In genomic region chr10:42269788-42270187, GRCh38 we compare ENCODE assay signal across 6 cellular contexts.
DNase-seq lines count a peak whose midpoint lies in the region; ATAC-seq and TF ChIP-seq lines count a peak whose summit lies in the region.
"Not testable (repeated sequence)": the region's sequence is repeated elsewhere in the genome, so short reads cannot be mapped to it uniquely, and the experiment has no call there.

No MANE protein-coding gene starts in this region.

- intact Hi-C loops in PC-9 (cut with micrococcal nuclease; ENCODE audit: unreplicated experiment); right lobe of liver (cut with DNase I): not testable (repeated sequence)

- TF ChIP-seq POLR2A in right lobe of liver (IDR thresholded peaks at IDR 0.05), result not testable (repeated sequence)

- H3K4me2 ChIP-seq in DOHH2 (ENCODE audit: low read length); KMS-11; PC-9; SK-N-SH: not testable (repeated sequence)

- H3K4me1 ChIP-seq in BE2C; DOHH2 (ENCODE audit: control insufficient read depth, low read length); KMS-11 (ENCODE audit: low read depth, poor library complexity, severe bottlenecking); PC-9 (replicated peaks; ENCODE audit: insufficient read depth); SK-N-SH (ENCODE audit: control insufficient read depth in 1 of 2, insufficient read depth in 2 of 2, low read depth in 1 of 2, low read length in 1 of 2); right lobe of liver: not testable (repeated sequence)

- not testable (repeated sequence) for H3K9ac ChIP-seq in KMS-11, SK-N-SH

- H3F3A ChIP-seq in DOHH2 (ENCODE audit: control insufficient read depth, insufficient read depth); PC-9 (ENCODE audit: insufficient read depth, low read depth); SK-N-SH (replicated peaks; ENCODE audit: insufficient read depth): not testable (repeated sequence)

- TF ChIP-seq CTCF in BE2C (IDR thresholded peaks at IDR 0.05; ENCODE audit: low read depth, low read length), result peak; percentile 13; the same call in 1 of the 2 replicates
- peak; percentile 18 for TF ChIP-seq CTCF in DOHH2 (IDR thresholded peaks at IDR 0.05; ENCODE audit: low read depth, low read length, poor library complexity, severe bottlenecking)
- TF ChIP-seq CTCF in KMS-11 (conservative IDR thresholded peaks at IDR 0.05; ENCODE audit: low read depth, low read length), result 0 out of 2 replicates have a peak, but pooled peaks have one; percentile 28
- TF ChIP-seq CTCF in PC-9 (conservative IDR thresholded peaks at IDR 0.05), result peak; percentile 63
- peak; percentile 48 for TF ChIP-seq CTCF in SK-N-SH (IDR thresholded peaks at IDR 0.05)
- peak; percentile 22 to 40 (median 28) for TF ChIP-seq CTCF in right lobe of liver (IDR thresholded peaks at IDR 0.05)

- not testable (repeated sequence) for TF ChIP-seq EP300 in SK-N-SH (IDR thresholded peaks at IDR 0.05; ENCODE audit: borderline replicate concordance in 1 of 2, low read depth in 1 of 2, low read length in 1 of 2)

- CTCF ChIA-PET in PC-9 (lab: Charles Lee); SK-N-SH (lab: Yijun Ruan, JAX): not testable (repeated sequence)

- not testable (repeated sequence) for H3K27ac ChIP-seq in DOHH2 (ENCODE audit: low read depth, low read length); KMS-11; PC-9; SK-N-SH (ENCODE audit: low read depth in 2 of 2, low read length in 1 of 2); right lobe of liver

- POLR2A ChIA-PET in PC-9 (lab: Charles Lee; ENCODE audit: unreplicated experiment); SK-N-SH (lab: Yijun Ruan, JAX): not testable (repeated sequence)

- H3K36me3 ChIP-seq in BE2C; DOHH2 (ENCODE audit: control insufficient read depth, low read length); KMS-11 (ENCODE audit: insufficient read depth); PC-9 (ENCODE audit: low read depth); SK-N-SH (replicated peaks in 1 of 2; ENCODE audit: control insufficient read depth in 1 of 2, insufficient read depth in 2 of 2, low read length in 1 of 2); right lobe of liver: not testable (repeated sequence)

- not testable (repeated sequence) for H3K4me3 ChIP-seq in BE2C (ENCODE audit: low read depth, low read length); DOHH2 (ENCODE audit: low read length); KMS-11 (IDR thresholded peaks at IDR 0.05; ENCODE audit: insufficient read depth, low read depth, low read length); PC-9; SK-N-SH (ENCODE audit: low read depth in 2 of 2, low read length in 1 of 2); right lobe of liver

- H3K9me3 ChIP-seq in BE2C; DOHH2 (ENCODE audit: control insufficient read depth, insufficient read depth, low read length); PC-9 (ENCODE audit: insufficient read depth, low read depth); SK-N-SH; right lobe of liver: not testable (repeated sequence)

- H3K79me2 ChIP-seq in DOHH2 (ENCODE audit: control insufficient read depth, low read length); KMS-11 (ENCODE audit: insufficient read depth, low read depth); PC-9 (ENCODE audit: low read depth); SK-N-SH (ENCODE audit: insufficient read depth): not testable (repeated sequence)

- H3K27me3 ChIP-seq in BE2C; DOHH2 (ENCODE audit: control insufficient read depth, low read length); KMS-11 (ENCODE audit: insufficient read depth, low read depth); PC-9 (ENCODE audit: insufficient read depth, low read depth); SK-N-SH (ENCODE audit: insufficient read depth); right lobe of liver: not testable (repeated sequence)

- not testable (repeated sequence) for H4K20me1 ChIP-seq in DOHH2 (ENCODE audit: control insufficient read depth, insufficient read depth, low read depth, low read length); KMS-11 (ENCODE audit: insufficient read depth); PC-9 (ENCODE audit: insufficient read depth); SK-N-SH (ENCODE audit: insufficient read depth)

- TF ChIP-seq RAD21 in SK-N-SH (IDR thresholded peaks at IDR 0.05; ENCODE audit: low read length), result not testable (repeated sequence)

- H3K9me2 ChIP-seq in DOHH2 (replicated peaks; ENCODE audit: control insufficient read depth, low read length); PC-9 (ENCODE audit: insufficient read depth); SK-N-SH: not testable (repeated sequence)

- not testable (repeated sequence) for BruUV-seq in PC-9 (replicated peaks; lab: Mats Ljungman, UMichigan)

- DNase-seq in BE2C, PC-9, SK-N-SH, right lobe of liver: not testable (repeated sequence)

- not testable (repeated sequence) for ATAC-seq in right lobe of liver

- WGBS in SK-N-SH (ENCODE audit: low lambda C conversion rate), result 9% methylated on average over 4 of the region's 4 CpGs
- WGBS in right lobe of liver (ENCODE audit: insufficient coverage, low coverage, low lambda C conversion rate, missing lambda C conversion rate), result 8% methylated on average over 3 of the region's 4 CpGs

- H2AFZ ChIP-seq in KMS-11 (ENCODE audit: low read depth); PC-9; SK-N-SH (ENCODE audit: low read depth): not testable (repeated sequence)

Comparison
In these comparisons a context has a peak if more than half of its experiments do, and no peak if none do; other contexts are left out.
1. CTCF ChIP-seq: peak in every context shown above with its lines; median percentile 63 in PC-9; 48 in SK-N-SH; 28 in KMS-11; 28 in right lobe of liver; 18 in DOHH2; 13 in BE2C.